1 cellular context compared by ENCODE assay signal in the genomic region with DNA sequence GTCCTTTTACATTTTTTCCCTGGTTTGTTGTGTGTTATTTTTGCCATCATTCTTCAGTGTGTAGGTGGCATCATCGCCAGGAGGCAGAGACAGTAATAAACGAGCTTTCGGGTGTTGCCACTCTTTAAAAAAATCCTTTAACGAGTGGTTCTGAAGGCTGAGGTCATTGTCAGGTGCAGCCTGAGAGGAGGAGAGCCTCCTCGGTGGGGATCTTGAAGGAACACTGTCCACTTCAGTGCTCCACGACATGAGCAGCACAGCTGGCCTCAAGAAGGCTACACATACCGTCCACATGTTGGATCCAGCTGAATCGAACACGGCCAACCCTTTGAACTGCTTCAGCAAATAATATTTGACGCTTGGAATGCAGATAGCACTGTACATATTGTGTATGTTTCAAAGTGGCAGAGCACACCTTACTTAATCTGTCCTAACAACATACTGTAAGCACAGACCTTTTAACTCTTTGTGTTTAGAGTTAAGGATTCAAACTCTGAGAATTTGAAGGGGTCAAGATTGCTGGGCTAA.
TF ChIP-seq lines count a peak whose summit lies in the region.

No MANE protein-coding gene starts in this region.

TF ChIP-seq in HepG2, 621 proteins besides CTCF, POLR2A, EP300 and RAD21 (continued from another document and continues in another):
- TF ChIP-seq HNRNPL (IDR thresholded peaks at IDR 0.05; ENCODE audit: low read depth, low read length) (no peak), MAFK (conservative IDR thresholded peaks at IDR 0.05 in 1 of 2, IDR thresholded peaks at IDR 0.05 in 1 of 2; ENCODE audit: low read length in 2 of 2) (peak; percentile 19 to 38; a peak in 2 of 4 replicates), GATA4 (IDR thresholded peaks at IDR 0.05; ENCODE audit: borderline replicate concordance, low read depth) (peak; percentile 91), SMAD3 (CRISPR knock-in tag; IDR thresholded peaks at IDR 0.05) (peak; percentile 77), ZNF430 (CRISPR knock-in tag; IDR thresholded peaks at IDR 0.05) (no peak; the same call in 1 of the 2 replicates), PLRG1 (conservative IDR thresholded peaks at IDR 0.05) (no peak), TEAD2 (CRISPR knock-in tag; IDR thresholded peaks at IDR 0.05) (no peak; the same call in 1 of the 2 replicates), SALL2 (CRISPR knock-in tag; IDR thresholded peaks at IDR 0.05) (no peak), ZSCAN22 (CRISPR knock-in tag; IDR thresholded peaks at IDR 0.05) (0 out of 2 replicates have a peak, but pooled peaks have one; percentile 11), SUZ12 (IDR thresholded peaks at IDR 0.05; ENCODE audit: low read depth, low read length) (no peak), ZNF841 (CRISPR knock-in tag; IDR thresholded peaks at IDR 0.05; ENCODE audit: borderline replicate concordance) (no peak), ZSCAN20 (CRISPR knock-in tag; IDR thresholded peaks at IDR 0.05; ENCODE audit: borderline replicate concordance) (no peak), PCBP1 (IDR thresholded peaks at IDR 0.05; ENCODE audit: borderline replicate concordance, low read depth, low read length) (no peak), ZNF337 (CRISPR knock-in tag; IDR thresholded peaks at IDR 0.05; ENCODE audit: borderline replicate concordance, low read depth) (peak; percentile 81), ZNF776 (CRISPR knock-in tag; IDR thresholded peaks at IDR 0.05) (no peak), MIER3 (CRISPR knock-in tag; IDR thresholded peaks at IDR 0.05; ENCODE audit: borderline replicate concordance) (peak; percentile 97; the same call in 1 of the 2 replicates), FOXK1 (CRISPR knock-in tag; IDR thresholded peaks at IDR 0.05; ENCODE audit: borderline replicate concordance, low read depth) (peak; percentile 90; the same call in 1 of the 2 replicates), CHD4 (IDR thresholded peaks at IDR 0.05; ENCODE audit: borderline replicate concordance, low read length) (peak; percentile 93; the same call in 1 of the 2 replicates), ZNF850 (CRISPR knock-in tag; conservative IDR thresholded peaks at IDR 0.05) (no peak), ATAD3A (CRISPR knock-in tag; IDR thresholded peaks at IDR 0.05) (no peak), ZNF567 (CRISPR knock-in tag; IDR thresholded peaks at IDR 0.05; ENCODE audit: borderline replicate concordance) (no peak), AGO2 (optimal IDR thresholded peaks at IDR 0.05; ENCODE audit: low read depth, low read length) (no peak), ZNF484 (CRISPR knock-in tag; IDR thresholded peaks at IDR 0.05; ENCODE audit: borderline replicate concordance, low read depth) (no peak), ZNF367 (CRISPR knock-in tag; IDR thresholded peaks at IDR 0.05; ENCODE audit: borderline replicate concordance) (no peak; the same call in 1 of the 2 replicates), ZFAT (CRISPR knock-in tag; conservative IDR thresholded peaks at IDR 0.05) (no peak), RXRB (CRISPR knock-in tag; IDR thresholded peaks at IDR 0.05; ENCODE audit: borderline replicate concordance) (peak; percentile 95), KLF11 (CRISPR knock-in tag; IDR thresholded peaks at IDR 0.05) (peak; percentile 35; the same call in 1 of the 2 replicates), ZFX (CRISPR knock-in tag; IDR thresholded peaks at IDR 0.05; ENCODE audit: low read depth) (0 out of 2 replicates have a peak, but pooled peaks have one; percentile 31)
- TF ChIP-seq, protein P1, sequence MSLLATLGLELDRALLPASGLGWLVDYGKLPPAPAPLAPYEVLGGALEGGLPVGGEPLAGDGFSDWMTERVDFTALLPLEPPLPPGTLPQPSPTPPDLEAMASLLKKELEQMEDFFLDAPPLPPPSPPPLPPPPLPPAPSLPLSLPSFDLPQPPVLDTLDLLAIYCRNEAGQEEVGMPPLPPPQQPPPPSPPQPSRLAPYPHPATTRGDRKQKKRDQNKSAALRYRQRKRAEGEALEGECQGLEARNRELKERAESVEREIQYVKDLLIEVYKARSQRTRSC (CRISPR knock-in tag; IDR thresholded peaks at IDR 0.05; ENCODE audit: low read depth): no peak
- TF ChIP-seq, protein P2, sequence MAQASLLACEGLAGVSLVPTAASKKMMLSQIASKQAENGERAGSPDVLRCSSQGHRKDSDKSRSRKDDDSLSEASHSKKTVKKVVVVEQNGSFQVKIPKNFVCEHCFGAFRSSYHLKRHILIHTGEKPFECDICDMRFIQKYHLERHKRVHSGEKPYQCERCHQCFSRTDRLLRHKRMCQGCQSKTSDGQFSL (CRISPR knock-in tag; IDR thresholded peaks at IDR 0.05): no peak; the same call in 1 of the 2 replicates
- TF ChIP-seq, protein P3, sequence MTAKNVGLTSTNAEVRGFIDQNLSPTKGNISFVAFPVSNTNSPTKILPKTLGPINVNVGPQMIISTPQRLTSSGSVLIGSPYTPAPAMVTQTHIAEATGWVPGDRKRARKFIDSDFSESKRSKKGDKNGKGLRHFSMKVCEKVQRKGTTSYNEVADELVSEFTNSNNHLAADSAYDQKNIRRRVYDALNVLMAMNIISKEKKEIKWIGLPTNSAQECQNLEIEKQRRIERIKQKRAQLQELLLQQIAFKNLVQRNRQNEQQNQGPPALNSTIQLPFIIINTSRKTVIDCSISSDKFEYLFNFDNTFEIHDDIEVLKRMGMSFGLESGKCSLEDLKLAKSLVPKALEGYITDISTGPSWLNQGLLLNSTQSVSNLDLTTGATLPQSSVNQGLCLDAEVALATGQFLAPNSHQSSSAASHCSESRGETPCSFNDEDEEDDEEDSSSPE (CRISPR knock-in tag; IDR thresholded peaks at IDR 0.05): peak; percentile 81
- TF ChIP-seq, protein P4, sequence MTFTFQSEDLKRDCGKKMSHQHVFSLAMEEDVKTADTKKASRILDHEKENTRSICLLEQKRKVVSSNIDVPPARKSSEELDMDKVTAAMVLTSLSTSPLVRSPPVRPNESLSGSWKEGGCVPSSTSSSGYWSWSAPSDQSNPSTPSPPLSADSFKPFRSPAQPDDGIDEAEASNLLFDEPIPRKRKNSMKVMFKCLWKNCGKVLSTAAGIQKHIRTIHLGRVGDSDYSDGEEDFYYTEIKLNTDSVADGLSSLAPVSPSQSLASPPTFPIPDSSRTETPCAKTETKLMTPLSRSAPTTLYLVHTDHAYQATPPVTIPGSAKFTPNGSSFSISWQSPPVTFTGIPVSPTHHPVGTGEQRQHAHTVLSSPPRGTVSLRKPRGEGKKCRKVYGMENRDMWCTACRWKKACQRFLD (CRISPR knock-in tag; IDR thresholded peaks at IDR 0.05; ENCODE audit: borderline replicate concordance): no peak
- TF ChIP-seq, protein P5, sequence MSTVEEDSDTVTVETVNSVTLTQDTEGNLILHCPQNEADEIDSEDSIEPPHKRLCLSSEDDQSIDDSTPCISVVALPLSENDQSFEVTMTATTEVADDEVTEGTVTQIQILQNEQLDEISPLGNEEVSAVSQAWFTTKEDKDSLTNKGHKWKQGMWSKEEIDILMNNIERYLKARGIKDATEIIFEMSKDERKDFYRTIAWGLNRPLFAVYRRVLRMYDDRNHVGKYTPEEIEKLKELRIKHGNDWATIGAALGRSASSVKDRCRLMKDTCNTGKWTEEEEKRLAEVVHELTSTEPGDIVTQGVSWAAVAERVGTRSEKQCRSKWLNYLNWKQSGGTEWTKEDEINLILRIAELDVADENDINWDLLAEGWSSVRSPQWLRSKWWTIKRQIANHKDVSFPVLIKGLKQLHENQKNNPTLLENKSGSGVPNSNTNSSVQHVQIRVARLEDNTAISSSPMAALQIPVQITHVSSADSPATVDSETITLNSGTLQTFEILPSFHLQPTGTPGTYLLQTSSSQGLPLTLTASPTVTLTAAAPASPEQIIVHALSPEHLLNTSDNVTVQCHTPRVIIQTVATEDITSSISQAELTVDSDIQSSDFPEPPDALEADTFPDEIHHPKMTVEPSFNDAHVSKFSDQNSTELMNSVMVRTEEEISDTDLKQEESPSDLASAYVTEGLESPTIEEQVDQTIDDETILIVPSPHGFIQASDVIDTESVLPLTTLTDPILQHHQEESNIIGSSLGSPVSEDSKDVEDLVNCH (CRISPR knock-in tag; IDR thresholded peaks at IDR 0.05): no peak
- TF ChIP-seq, protein P6, sequence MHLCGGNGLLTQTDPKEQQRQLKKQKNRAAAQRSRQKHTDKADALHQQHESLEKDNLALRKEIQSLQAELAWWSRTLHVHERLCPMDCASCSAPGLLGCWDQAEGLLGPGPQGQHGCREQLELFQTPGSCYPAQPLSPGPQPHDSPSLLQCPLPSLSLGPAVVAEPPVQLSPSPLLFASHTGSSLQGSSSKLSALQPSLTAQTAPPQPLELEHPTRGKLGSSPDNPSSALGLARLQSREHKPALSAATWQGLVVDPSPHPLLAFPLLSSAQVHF (CRISPR knock-in tag; IDR thresholded peaks at IDR 0.05): no peak
- TF ChIP-seq, protein P7, sequence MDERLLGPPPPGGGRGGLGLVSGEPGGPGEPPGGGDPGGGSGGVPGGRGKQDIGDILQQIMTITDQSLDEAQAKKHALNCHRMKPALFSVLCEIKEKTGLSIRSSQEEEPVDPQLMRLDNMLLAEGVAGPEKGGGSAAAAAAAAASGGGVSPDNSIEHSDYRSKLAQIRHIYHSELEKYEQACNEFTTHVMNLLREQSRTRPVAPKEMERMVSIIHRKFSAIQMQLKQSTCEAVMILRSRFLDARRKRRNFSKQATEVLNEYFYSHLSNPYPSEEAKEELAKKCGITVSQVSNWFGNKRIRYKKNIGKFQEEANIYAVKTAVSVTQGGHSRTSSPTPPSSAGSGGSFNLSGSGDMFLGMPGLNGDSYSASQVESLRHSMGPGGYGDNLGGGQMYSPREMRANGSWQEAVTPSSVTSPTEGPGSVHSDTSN (CRISPR knock-in tag; IDR thresholded peaks at IDR 0.05): no peak
- TF ChIP-seq, protein P8, sequence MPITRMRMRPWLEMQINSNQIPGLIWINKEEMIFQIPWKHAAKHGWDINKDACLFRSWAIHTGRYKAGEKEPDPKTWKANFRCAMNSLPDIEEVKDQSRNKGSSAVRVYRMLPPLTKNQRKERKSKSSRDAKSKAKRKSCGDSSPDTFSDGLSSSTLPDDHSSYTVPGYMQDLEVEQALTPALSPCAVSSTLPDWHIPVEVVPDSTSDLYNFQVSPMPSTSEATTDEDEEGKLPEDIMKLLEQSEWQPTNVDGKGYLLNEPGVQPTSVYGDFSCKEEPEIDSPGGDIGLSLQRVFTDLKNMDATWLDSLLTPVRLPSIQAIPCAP (CRISPR knock-in tag; IDR thresholded peaks at IDR 0.05; ENCODE audit: low read depth): no peak
- TF ChIP-seq, protein P9, sequence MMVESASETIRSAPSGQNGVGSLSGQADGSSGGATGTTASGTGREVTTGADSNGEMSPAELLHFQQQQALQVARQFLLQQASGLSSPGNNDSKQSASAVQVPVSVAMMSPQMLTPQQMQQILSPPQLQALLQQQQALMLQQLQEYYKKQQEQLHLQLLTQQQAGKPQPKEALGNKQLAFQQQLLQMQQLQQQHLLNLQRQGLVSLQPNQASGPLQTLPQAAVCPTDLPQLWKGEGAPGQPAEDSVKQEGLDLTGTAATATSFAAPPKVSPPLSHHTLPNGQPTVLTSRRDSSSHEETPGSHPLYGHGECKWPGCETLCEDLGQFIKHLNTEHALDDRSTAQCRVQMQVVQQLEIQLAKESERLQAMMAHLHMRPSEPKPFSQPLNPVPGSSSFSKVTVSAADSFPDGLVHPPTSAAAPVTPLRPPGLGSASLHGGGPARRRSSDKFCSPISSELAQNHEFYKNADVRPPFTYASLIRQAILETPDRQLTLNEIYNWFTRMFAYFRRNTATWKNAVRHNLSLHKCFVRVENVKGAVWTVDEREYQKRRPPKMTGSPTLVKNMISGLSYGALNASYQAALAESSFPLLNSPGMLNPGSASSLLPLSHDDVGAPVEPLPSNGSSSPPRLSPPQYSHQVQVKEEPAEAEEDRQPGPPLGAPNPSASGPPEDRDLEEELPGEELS (CRISPR knock-in tag; IDR thresholded peaks at IDR 0.05): peak; percentile 96
- TF ChIP-seq, protein P10, sequence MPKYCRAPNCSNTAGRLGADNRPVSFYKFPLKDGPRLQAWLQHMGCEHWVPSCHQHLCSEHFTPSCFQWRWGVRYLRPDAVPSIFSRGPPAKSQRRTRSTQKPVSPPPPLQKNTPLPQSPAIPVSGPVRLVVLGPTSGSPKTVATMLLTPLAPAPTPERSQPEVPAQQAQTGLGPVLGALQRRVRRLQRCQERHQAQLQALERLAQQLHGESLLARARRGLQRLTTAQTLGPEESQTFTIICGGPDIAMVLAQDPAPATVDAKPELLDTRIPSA (CRISPR knock-in tag; IDR thresholded peaks at IDR 0.05; ENCODE audit: borderline replicate concordance): no peak
- TF ChIP-seq, protein P11, sequence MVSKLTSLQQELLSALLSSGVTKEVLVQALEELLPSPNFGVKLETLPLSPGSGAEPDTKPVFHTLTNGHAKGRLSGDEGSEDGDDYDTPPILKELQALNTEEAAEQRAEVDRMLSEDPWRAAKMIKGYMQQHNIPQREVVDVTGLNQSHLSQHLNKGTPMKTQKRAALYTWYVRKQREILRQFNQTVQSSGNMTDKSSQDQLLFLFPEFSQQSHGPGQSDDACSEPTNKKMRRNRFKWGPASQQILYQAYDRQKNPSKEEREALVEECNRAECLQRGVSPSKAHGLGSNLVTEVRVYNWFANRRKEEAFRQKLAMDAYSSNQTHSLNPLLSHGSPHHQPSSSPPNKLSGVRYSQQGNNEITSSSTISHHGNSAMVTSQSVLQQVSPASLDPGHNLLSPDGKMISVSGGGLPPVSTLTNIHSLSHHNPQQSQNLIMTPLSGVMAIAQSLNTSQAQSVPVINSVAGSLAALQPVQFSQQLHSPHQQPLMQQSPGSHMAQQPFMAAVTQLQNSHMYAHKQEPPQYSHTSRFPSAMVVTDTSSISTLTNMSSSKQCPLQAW (CRISPR knock-in tag; IDR thresholded peaks at IDR 0.05): no peak; the same call in 1 of the 2 replicates
- TF ChIP-seq, protein P12, sequence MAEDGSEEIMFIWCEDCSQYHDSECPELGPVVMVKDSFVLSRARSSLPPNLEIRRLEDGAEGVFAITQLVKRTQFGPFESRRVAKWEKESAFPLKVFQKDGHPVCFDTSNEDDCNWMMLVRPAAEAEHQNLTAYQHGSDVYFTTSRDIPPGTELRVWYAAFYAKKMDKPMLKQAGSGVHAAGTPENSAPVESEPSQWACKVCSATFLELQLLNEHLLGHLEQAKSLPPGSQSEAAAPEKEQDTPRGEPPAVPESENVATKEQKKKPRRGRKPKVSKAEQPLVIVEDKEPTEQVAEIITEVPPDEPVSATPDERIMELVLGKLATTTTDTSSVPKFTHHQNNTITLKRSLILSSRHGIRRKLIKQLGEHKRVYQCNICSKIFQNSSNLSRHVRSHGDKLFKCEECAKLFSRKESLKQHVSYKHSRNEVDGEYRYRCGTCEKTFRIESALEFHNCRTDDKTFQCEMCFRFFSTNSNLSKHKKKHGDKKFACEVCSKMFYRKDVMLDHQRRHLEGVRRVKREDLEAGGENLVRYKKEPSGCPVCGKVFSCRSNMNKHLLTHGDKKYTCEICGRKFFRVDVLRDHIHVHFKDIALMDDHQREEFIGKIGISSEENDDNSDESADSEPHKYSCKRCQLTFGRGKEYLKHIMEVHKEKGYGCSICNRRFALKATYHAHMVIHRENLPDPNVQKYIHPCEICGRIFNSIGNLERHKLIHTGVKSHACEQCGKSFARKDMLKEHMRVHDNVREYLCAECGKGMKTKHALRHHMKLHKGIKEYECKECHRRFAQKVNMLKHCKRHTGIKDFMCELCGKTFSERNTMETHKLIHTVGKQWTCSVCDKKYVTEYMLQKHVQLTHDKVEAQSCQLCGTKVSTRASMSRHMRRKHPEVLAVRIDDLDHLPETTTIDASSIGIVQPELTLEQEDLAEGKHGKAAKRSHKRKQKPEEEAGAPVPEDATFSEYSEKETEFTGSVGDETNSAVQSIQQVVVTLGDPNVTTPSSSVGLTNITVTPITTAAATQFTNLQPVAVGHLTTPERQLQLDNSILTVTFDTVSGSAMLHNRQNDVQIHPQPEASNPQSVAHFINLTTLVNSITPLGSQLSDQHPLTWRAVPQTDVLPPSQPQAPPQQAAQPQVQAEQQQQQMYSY (CRISPR knock-in tag; IDR thresholded peaks at IDR 0.05): no peak; the same call in 1 of the 2 replicates
